ENCODE assay signal across 8 cellular contexts in genomic region chr7:139340808-139341057, GRCh38. TPM values are rescaled to one million over a fixed set of nuclear protein-coding genes. Genes with fewer than 3 reads are reported as not detected.
DNase-seq lines count a peak whose midpoint lies in the region; TF ChIP-seq lines count a peak whose summit lies in the region.

No MANE protein-coding gene starts in this region.

- peaks cover 5% of the 10 kb centered on the region for H3K9me3 Mint-ChIP-seq in progenitor cell of endocrine pancreas (ENCODE audit: low read depth)

- peak overlapping the region; percentile 92 for H3K4me2 ChIP-seq in SK-N-SH

- peaks cover 38% of the 10 kb centered on the region for H3K79me2 ChIP-seq in SK-N-SH (ENCODE audit: insufficient read depth)

- no peaks in the 10 kb centered on the region for H4K20me1 ChIP-seq in SK-N-SH (ENCODE audit: insufficient read depth)

- H3K27ac ChIP-seq in SK-N-SH (ENCODE audit: low read depth in 2 of 2, low read length in 1 of 2) = peak overlapping the region; percentile 98 to 99

- H3K9me2 ChIP-seq in SK-N-SH = no peaks in the 10 kb centered on the region

- no peaks in the 10 kb centered on the region for H3K27me3 ChIP-seq in SK-N-SH (ENCODE audit: insufficient read depth)

- WGBS in SK-N-SH (ENCODE audit: low lambda C conversion rate) = under 1% methylated on average over 9 of the region's 9 CpGs

- peak overlapping the region; percentile 94 for H3K4me3 Mint-ChIP-seq in progenitor cell of endocrine pancreas (ENCODE audit: low read depth)

- peaks cover 11% of the 10 kb centered on the region for H3K4me1 Mint-ChIP-seq in progenitor cell of endocrine pancreas (ENCODE audit: low read depth)

- H3K36me3 Mint-ChIP-seq in progenitor cell of endocrine pancreas (ENCODE audit: insufficient read depth) = peaks cover 8% of the 10 kb centered on the region

- peaks cover 0 to 6% of the 10 kb centered on the region in 2 experiments; a peak in 2 of 4 replicates for H3K4me1 ChIP-seq in SK-N-SH (ENCODE audit: control insufficient read depth in 1 of 2, insufficient read depth in 2 of 2, low read depth in 1 of 2, low read length in 1 of 2)

- H3K4me3 ChIP-seq in SK-N-SH (ENCODE audit: low read depth in 2 of 2, low read length in 1 of 2) = peak overlapping the region; percentile 81 to 89

- peaks cover 8 to 12% of the 10 kb centered on the region in 2 experiments for H3K36me3 ChIP-seq in SK-N-SH (replicated peaks in 1 of 2; ENCODE audit: control insufficient read depth in 1 of 2, insufficient read depth in 2 of 2, low read length in 1 of 2)

- H2AFZ ChIP-seq in SK-N-SH (ENCODE audit: low read depth) = peak overlapping the region; percentile 85

- TF ChIP-seq RAD21 in SK-N-SH (IDR thresholded peaks at IDR 0.05; ENCODE audit: low read length) = no peak

- H3K27me3 Mint-ChIP-seq in progenitor cell of endocrine pancreas = no peaks in the 10 kb centered on the region

- peak overlapping the region; percentile 96 for H3K9ac ChIP-seq in SK-N-SH

- DNase-seq in DMS79 (lab: John Stamatoyannopoulos, UW) = peak; percentile 82
- no peak for DNase-seq in DMS79 treated with DMSO at 0.1 percent for 48 hours (lab: John Stamatoyannopoulos, UW)
- no peak for DNase-seq in SK-N-SH
- DNase-seq in fibroblast of gingiva (ENCODE audit: low read depth) = peak; percentile 86
- DNase-seq in progenitor cell of endocrine pancreas (ENCODE audit: low spot score, unreplicated experiment) = no peak
- DNase-seq in NOMO-1 (lab: John Stamatoyannopoulos, UW; ENCODE audit: unreplicated experiment in 2 of 2) = no peak
- DNase-seq in mesenteric fat pad (ENCODE audit: low spot score) = no peak
- DNase-seq in HCEC 1CT = no peak

- peak overlapping the region; percentile 100 for H3K27ac Mint-ChIP-seq in progenitor cell of endocrine pancreas

- no peak for TF ChIP-seq CTCF in SK-N-SH (IDR thresholded peaks at IDR 0.05)
- no peak for TF ChIP-seq CTCF in progenitor cell of endocrine pancreas (IDR thresholded peaks at IDR 0.05; ENCODE audit: unreplicated experiment)

- no peak; a peak in 1 of 4 replicates for TF ChIP-seq EP300 in SK-N-SH (IDR thresholded peaks at IDR 0.05; ENCODE audit: borderline replicate concordance in 1 of 2, low read depth in 1 of 2, low read length in 1 of 2)

- CTCF ChIA-PET in SK-N-SH (lab: Yijun Ruan, JAX) = interaction anchor here (0.7 to 3.7 kb wide), 12 partner anchors 11 to 360 kb away, joined by 3 to 11 read pairs (median 4); no protein-coding TSS in a partner anchor

- H3F3A ChIP-seq in SK-N-SH (replicated peaks; ENCODE audit: insufficient read depth) = peaks cover 21% of the 10 kb centered on the region

- H3K9me3 ChIP-seq in SK-N-SH = no peaks in the 10 kb centered on the region

- POLR2A ChIA-PET in SK-N-SH (lab: Yijun Ruan, JAX) = interaction anchor here (0.6 to 1.5 kb wide), 5 partner anchors 15 to 899 kb away, joined by 3 to 23 read pairs (median 5); partner anchors contain the start of genes LUC7L2 and UBN2

TF ChIP-seq in SK-N-SH, 30 proteins besides CTCF, POLR2A, EP300 and RAD21:
- TF ChIP-seq MXI1 (IDR thresholded peaks at IDR 0.05; ENCODE audit: low read depth, low read length) = no peak
- TF ChIP-seq RXRA (IDR thresholded peaks at IDR 0.05; ENCODE audit: borderline replicate concordance, low read depth) = 0 out of 2 replicates have a peak, but pooled peaks have one; percentile 5

RNA-seq across cellular contexts. Expression of gene FMC1, which starts 0.4 kb away (rescaled TPM):
- polyA plus RNA-seq in SK-N-SH (2012; rRNA removed) = 59.0 and 59.9 TPM in 2 replicates
- polyA plus RNA-seq in SK-N-SH (2012; cell fraction: cytosol; rRNA removed) = 56.8 and 60.1 TPM in 2 replicates
- polyA plus RNA-seq in SK-N-SH (2012; cell fraction: nucleus; rRNA removed) = 17.6 and 24.0 TPM in 2 replicates
- total RNA-seq in progenitor cell of endocrine pancreas = 17.9 and 18.6 TPM in 2 replicates
- total RNA-seq in mesenteric fat pad = 9.9 TPM

RNA-seq across cellular contexts. Expression of gene LUC7L2, which starts 19.0 kb away (rescaled TPM):
- polyA plus RNA-seq in SK-N-SH (2012; rRNA removed) = 45.7 and 50.7 TPM in 2 replicates
- polyA plus RNA-seq in SK-N-SH (2012; cell fraction: cytosol; rRNA removed) = 40.3 and 50.3 TPM in 2 replicates
- polyA plus RNA-seq in SK-N-SH (2012; cell fraction: nucleus; rRNA removed) = 136 and 151 TPM in 2 replicates
- total RNA-seq in progenitor cell of endocrine pancreas (90.9 and 94.7 TPM in 2 replicates), mesenteric fat pad (67.3 TPM)

Comparison
In these comparisons a context has a peak if more than half of its experiments do, and no peak if none do; other contexts are left out.
1. DNase-seq: peak in DMS79 (single experiment) and fibroblast of gingiva (single experiment); none in DMS79 treated with DMSO at 0.1 percent for 48 hours (single experiment), SK-N-SH (single experiment), progenitor cell of endocrine pancreas (single experiment), NOMO-1 (0 of 2), mesenteric fat pad (single experiment) and HCEC 1CT (single experiment).